21 cellular contexts compared by ENCODE assay signal in genomic region chr15:48875241-48875640, GRCh38.
"Had no signal": no experiment of that assay in that cellular context is flagged by ENCODE, and none has a peak within 500 bp of the region (broad histone marks: within the 10 kb centered on the region; RNA-seq: fewer than 3 reads in every experiment).

No MANE protein-coding gene starts in this region.

- H3K27ac Mint-ChIP-seq: progenitor cell of endocrine pancreas had no signal

- H3K27me3 ChIP-seq: ovary had no signal

- H3K36me3 ChIP-seq: esophagus squamous epithelium, gastroesophageal sphincter, left lung, lower lobe of right lung, ovary, thoracic aorta, transverse colon had no signal

- H3K9me3 ChIP-seq: esophagus squamous epithelium, gastroesophageal sphincter, left lung, lower lobe of right lung, ovary, thoracic aorta, transverse colon had no signal

- DNase-seq: central memory CD4-positive, alpha-beta T cell; cortex of kidney; effector memory CD4-positive, alpha-beta T cell; esophagus squamous epithelium; foreskin fibroblast; glutamatergic neuron; islet precursor cell; left lung; lower lobe of right lung; mesenchymal stem cell; naive B cell; ovary; right cardiac atrium; stimulated activated CD4-positive, alpha-beta T cell treated with anti-CD3 and anti-CD28 coated beads, Interleukin-2, amount 100 ng/mL, for 48 hours; stimulated activated naive CD4-positive, alpha-beta T cell treated with Interleukin-2 at 50 U/mL for 16 hours; transverse colon had no signal

- ATAC-seq: gastroesophageal sphincter, left lung, lower lobe of right lung, right cardiac atrium had no signal

- H3K4me3 ChIP-seq: esophagus squamous epithelium, gastroesophageal sphincter, left lung, lower lobe of right lung, ovary, smooth muscle cell, thoracic aorta, transverse colon had no signal

- H3K27ac ChIP-seq: epithelial cell of prostate, esophagus squamous epithelium, gastroesophageal sphincter, left lung, lower lobe of right lung, ovary, thoracic aorta, transverse colon had no signal
